20 cellular contexts compared by ENCODE assay signal in the genomic region with DNA sequence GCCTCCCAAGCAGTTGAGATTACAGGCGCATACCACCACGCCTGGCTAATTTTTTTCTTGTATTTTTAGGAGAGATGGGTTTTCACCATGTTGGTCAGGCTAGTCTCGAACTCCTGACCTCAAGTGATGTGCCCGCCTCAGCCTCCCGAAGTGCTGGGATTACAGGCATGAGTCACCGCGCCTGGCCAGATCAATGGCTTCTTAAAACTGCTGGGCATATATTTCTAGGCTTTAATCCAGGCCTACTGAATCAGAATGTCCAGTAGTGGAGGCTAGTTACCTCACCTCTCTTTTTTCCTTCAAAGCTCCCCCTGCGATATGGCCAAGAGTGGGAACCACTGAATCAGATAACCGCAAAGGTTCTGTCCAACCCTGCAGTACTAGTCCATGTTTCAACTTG.
"Had no signal": no experiment of that assay in that cellular context is flagged by ENCODE, and none has a peak within 500 bp of the region (broad histone marks: within the 10 kb centered on the region; RNA-seq: fewer than 3 reads in every experiment).

No MANE protein-coding gene starts in this region.

- DNase-seq: activated CD4-positive, alpha-beta T cell treated with anti-CD3 and anti-CD28 coated beads, Interleukin-2, amount 10 ng/mL, durations not matched to agents 7 days and 5 days; activated T-cell treated with anti-CD3 and anti-CD28 coated beads, Interleukin-2, amount 50 U/mL, for 1 hour; body of pancreas; effector CD8-positive, alpha-beta T cell; erythroblast; hippocampal formation; left cardiac atrium; midbrain; ovary; psoas muscle; stimulated activated CD4-positive, alpha-beta T cell treated with anti-CD3 and anti-CD28 coated beads, Interleukin-12 subunit alpha, Interleukin-12 subunit beta, amount 100 ng/mL, for 4 hours; substantia nigra; thyroid gland; upper lobe of right lung had no signal

- H3K4me3 Mint-ChIP-seq: activated CD4-positive, alpha-beta T cell treated with anti-CD3 and anti-CD28 coated beads, Interleukin-2, amount 10 ng/mL, durations not matched to agents 7 days and 5 days; dendritic cell treated with granulocyte-macrophage colony-stimulating factor and Interleukin-4, amounts not matched to agents 40 ng/mL and 50 ng/mL, for 4 days; natural killer cell treated with Interleukin-12 subunit alpha and Interleukin-12 subunit beta and Interleukin-15 and Interleukin-18, amount 100 ng/mL, for 72 hours; stimulated activated naive CD8-positive, alpha-beta T cell treated with anti-CD3 and anti-CD28 coated beads, Interleukin-15, Interleukin-2, amounts not matched to agents 100 ng/mL and 50 ng/mL, for 24 hours had no signal

- H3K27me3 Mint-ChIP-seq: activated CD4-positive, alpha-beta T cell treated with anti-CD3 and anti-CD28 coated beads, Interleukin-2, amount 10 ng/mL, durations not matched to agents 7 days and 5 days; natural killer cell treated with Interleukin-12 subunit alpha and Interleukin-12 subunit beta and Interleukin-15 and Interleukin-18, amount 100 ng/mL, for 72 hours; stimulated activated naive CD8-positive, alpha-beta T cell treated with anti-CD3 and anti-CD28 coated beads, Interleukin-15, Interleukin-2, amounts not matched to agents 100 ng/mL and 50 ng/mL, for 24 hours had no signal

- H3K27ac Mint-ChIP-seq: activated CD4-positive, alpha-beta T cell treated with anti-CD3 and anti-CD28 coated beads, Interleukin-2, amount 10 ng/mL, durations not matched to agents 7 days and 5 days; natural killer cell treated with Interleukin-12 subunit alpha and Interleukin-12 subunit beta and Interleukin-15 and Interleukin-18, amount 100 ng/mL, for 72 hours; stimulated activated naive CD8-positive, alpha-beta T cell treated with anti-CD3 and anti-CD28 coated beads, Interleukin-15, Interleukin-2, amounts not matched to agents 100 ng/mL and 50 ng/mL, for 24 hours had no signal

- H3K36me3 Mint-ChIP-seq: natural killer cell treated with Interleukin-12 subunit alpha and Interleukin-12 subunit beta and Interleukin-15 and Interleukin-18, amount 100 ng/mL, for 72 hours had no signal

- H3K9me3 Mint-ChIP-seq: activated CD4-positive, alpha-beta T cell treated with anti-CD3 and anti-CD28 coated beads, Interleukin-2, amount 10 ng/mL, durations not matched to agents 7 days and 5 days; dendritic cell treated with granulocyte-macrophage colony-stimulating factor and Interleukin-4, amounts not matched to agents 40 ng/mL and 50 ng/mL, for 4 days; natural killer cell treated with Interleukin-12 subunit alpha and Interleukin-12 subunit beta and Interleukin-15 and Interleukin-18, amount 100 ng/mL, for 72 hours; stimulated activated naive CD8-positive, alpha-beta T cell treated with anti-CD3 and anti-CD28 coated beads, Interleukin-15, Interleukin-2, amounts not matched to agents 100 ng/mL and 50 ng/mL, for 24 hours had no signal

- H3K9me3 ChIP-seq: body of pancreas, ovary, psoas muscle, right atrium auricular region, thyroid gland, upper lobe of right lung had no signal

- H3K27ac ChIP-seq: body of pancreas, cardiac muscle cell, ovary, psoas muscle, right atrium auricular region, thyroid gland, upper lobe of right lung had no signal

- H3K4me1 ChIP-seq: body of pancreas, psoas muscle, upper lobe of right lung had no signal

- ATAC-seq: activated CD4-positive, CD25-positive, alpha-beta regulatory T cell treated with anti-CD3 and anti-CD28 coated beads, Interleukin-2, amount 50 U/mL, for 24 hours; body of pancreas; left cardiac atrium; natural killer cell treated with Interleukin-12 subunit alpha and Interleukin-12 subunit beta and Interleukin-15 and Interleukin-18, amount 100 ng/mL, for 72 hours; psoas muscle; upper lobe of right lung had no signal

- H3K4me3 ChIP-seq: body of pancreas, cardiac muscle cell, ovary, psoas muscle, right atrium auricular region, thyroid gland, upper lobe of right lung had no signal

- H3K27me3 ChIP-seq: body of pancreas, cardiac muscle cell, ovary, right atrium auricular region, thyroid gland, upper lobe of right lung had no signal

- H3K36me3 ChIP-seq: cardiac muscle cell, ovary, right atrium auricular region, thyroid gland, upper lobe of right lung had no signal
